ENCODE assay signal across 20 cellular contexts in the genomic region with DNA sequence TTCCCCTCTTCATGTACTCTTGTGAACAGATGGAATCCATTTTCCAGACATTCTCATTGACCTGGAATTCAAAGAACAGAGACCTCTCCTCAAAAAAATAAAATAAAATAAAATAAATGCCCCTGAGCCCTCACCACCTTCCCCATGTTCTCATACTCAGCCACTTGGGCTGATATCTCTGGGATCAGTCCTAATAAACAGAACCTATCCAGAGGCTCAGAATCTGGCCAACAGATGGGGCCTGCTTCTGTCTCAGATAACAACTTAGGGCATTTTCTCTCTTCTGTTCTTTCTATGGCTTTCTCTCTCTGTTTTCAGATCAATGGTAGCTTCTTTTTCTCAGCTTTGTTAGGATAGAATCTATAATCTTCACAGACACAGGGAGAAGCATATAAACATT.
"Had no signal": no experiment of that assay in that cellular context is flagged by ENCODE, and none has a peak within 500 bp of the region (broad histone marks: within the 10 kb centered on the region; RNA-seq: fewer than 3 reads in every experiment).

No MANE protein-coding gene starts in this region.

- H3K4me1 ChIP-seq: gastrocnemius medialis, suprapubic skin, transverse colon, uterus had no signal

- H3K4me3 ChIP-seq: coronary artery, gastrocnemius medialis, heart left ventricle, suprapubic skin, transverse colon, uterus had no signal

- H3K27me3 ChIP-seq: gastrocnemius medialis, heart left ventricle, suprapubic skin, transverse colon, uterus had no signal

- H3K27ac ChIP-seq: coronary artery, gastrocnemius medialis, suprapubic skin, transverse colon, uterus had no signal

- H3K36me3 ChIP-seq: gastrocnemius medialis, heart left ventricle, suprapubic skin, transverse colon, uterus had no signal

- H3K9me3 ChIP-seq: gastrocnemius medialis, suprapubic skin, transverse colon, uterus had no signal

- DNase-seq: activated CD4-positive, alpha-beta T cell treated with anti-CD3 and anti-CD28 coated beads, Interleukin-2, amount 10 ng/mL, durations not matched to agents 7 days and 5 days; activated CD8-positive, alpha-beta T cell treated with anti-CD3 and anti-CD28 coated beads, Interleukin-2, amount 10 ng/mL, durations not matched to agents 7 days and 5 days; activated naive CD4-positive, alpha-beta T cell treated with Interleukin-2 at 50 U/mL for 16 hours; activated naive CD8-positive, alpha-beta T cell treated with anti-CD3 and anti-CD28 coated beads, Interleukin-2, amount 10 ng/mL, durations not matched to agents 7 days and 5 days; activated T-cell treated with anti-CD3 and anti-CD28 coated beads, Interleukin-2, amount 50 U/mL, for 24 hours; anterior cingulate cortex; central memory CD4-positive, alpha-beta T cell; erythroblast; gastrocnemius medialis; heart left ventricle; immature natural killer cell; mesenchymal stem cell; naive thymus-derived CD8-positive, alpha-beta T cell; nucleus accumbens; T-helper 1 cell; T1000; transverse colon; uterus had no signal
